ENCODE assay signal across 1 cellular context in genomic region chr12:116055895-116056607, GRCh38.
TF ChIP-seq lines count a peak whose summit lies in the region.

No MANE protein-coding gene starts in this region.

TF ChIP-seq in WTC11, 78 proteins besides CTCF, POLR2A, EP300 and RAD21 (continued from another document):
- TF ChIP-seq FOXP4 (CRISPR knock-in tag; IDR thresholded peaks at IDR 0.05) = no peak
- TF ChIP-seq, protein P1, sequence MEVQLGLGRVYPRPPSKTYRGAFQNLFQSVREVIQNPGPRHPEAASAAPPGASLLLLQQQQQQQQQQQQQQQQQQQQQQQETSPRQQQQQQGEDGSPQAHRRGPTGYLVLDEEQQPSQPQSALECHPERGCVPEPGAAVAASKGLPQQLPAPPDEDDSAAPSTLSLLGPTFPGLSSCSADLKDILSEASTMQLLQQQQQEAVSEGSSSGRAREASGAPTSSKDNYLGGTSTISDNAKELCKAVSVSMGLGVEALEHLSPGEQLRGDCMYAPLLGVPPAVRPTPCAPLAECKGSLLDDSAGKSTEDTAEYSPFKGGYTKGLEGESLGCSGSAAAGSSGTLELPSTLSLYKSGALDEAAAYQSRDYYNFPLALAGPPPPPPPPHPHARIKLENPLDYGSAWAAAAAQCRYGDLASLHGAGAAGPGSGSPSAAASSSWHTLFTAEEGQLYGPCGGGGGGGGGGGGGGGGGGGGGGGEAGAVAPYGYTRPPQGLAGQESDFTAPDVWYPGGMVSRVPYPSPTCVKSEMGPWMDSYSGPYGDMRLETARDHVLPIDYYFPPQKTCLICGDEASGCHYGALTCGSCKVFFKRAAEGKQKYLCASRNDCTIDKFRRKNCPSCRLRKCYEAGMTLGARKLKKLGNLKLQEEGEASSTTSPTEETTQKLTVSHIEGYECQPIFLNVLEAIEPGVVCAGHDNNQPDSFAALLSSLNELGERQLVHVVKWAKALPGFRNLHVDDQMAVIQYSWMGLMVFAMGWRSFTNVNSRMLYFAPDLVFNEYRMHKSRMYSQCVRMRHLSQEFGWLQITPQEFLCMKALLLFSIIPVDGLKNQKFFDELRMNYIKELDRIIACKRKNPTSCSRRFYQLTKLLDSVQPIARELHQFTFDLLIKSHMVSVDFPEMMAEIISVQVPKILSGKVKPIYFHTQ (CRISPR knock-in tag; IDR thresholded peaks at IDR 0.05) = no peak
- TF ChIP-seq, protein P2, sequence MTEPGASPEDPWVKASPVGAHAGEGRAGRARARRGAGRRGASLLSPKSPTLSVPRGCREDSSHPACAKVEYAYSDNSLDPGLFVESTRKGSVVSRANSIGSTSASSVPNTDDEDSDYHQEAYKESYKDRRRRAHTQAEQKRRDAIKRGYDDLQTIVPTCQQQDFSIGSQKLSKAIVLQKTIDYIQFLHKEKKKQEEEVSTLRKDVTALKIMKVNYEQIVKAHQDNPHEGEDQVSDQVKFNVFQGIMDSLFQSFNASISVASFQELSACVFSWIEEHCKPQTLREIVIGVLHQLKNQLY (CRISPR knock-in tag; IDR thresholded peaks at IDR 0.05) = no peak
